ENCODE assay signal across 22 cellular contexts in the genomic region with DNA sequence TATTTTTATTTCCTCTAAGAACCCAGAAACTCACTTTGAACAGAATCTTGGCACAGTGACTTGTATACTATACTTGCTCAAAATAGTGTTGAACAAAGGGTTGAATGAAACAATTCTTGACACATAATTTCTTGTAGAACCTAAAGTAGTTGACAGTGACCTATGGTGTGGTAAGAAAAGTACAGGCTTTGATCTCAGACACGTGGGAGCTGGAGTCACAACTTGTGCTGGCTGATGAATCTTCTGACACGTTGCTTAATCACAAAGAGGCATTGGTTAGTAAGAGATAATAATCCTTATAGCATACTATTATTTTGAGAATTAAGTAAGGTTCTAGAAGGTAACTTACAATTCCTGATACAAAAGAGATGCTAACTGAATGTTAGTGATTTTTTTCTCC. TPM values are rescaled to one million over a fixed set of nuclear protein-coding genes. Genes with fewer than 3 reads are reported as not detected.
DNase-seq lines count a peak whose midpoint lies in the region; ATAC-seq and TF ChIP-seq lines count a peak whose summit lies in the region.
"Had no signal": no experiment of that assay in that cellular context is flagged by ENCODE, and none has a peak within 500 bp of the region (broad histone marks: within the 10 kb centered on the region; RNA-seq: fewer than 3 reads in every experiment).

No MANE protein-coding gene starts in this region.

- H3K9me3 Mint-ChIP-seq in activated T-cell treated with anti-CD3 and anti-CD28 coated beads, Interleukin-2, amount 50 U/mL, for 72 hours: no peaks in the 10 kb centered on the region
- H3K9me3 Mint-ChIP-seq in activated T-cell treated with anti-CD3 and anti-CD28 coated beads, Interleukin-2, amount 50 U/mL, for 24 hours: peaks cover 3% of the 10 kb centered on the region
- H3K9me3 Mint-ChIP-seq: activated T-helper 1 cell treated with anti-CD3 and anti-CD28 coated beads, Interleukin-12 subunit alpha, Interleukin-12 subunit beta, Interleukin-2, Interleukin-4 antibody, amounts not matched to agents 30 ng/mL and 10 ng/mL and 1 ng/mL, durations not matched to agents 14 hours and 24 hours and 36 hours had no signal

- H3K4me1 Mint-ChIP-seq in activated T-cell treated with anti-CD3 and anti-CD28 coated beads, Interleukin-2, amount 50 U/mL, for 72 hours (ENCODE audit: low read depth): peaks cover 6% of the 10 kb centered on the region
- peaks cover 14% of the 10 kb centered on the region for H3K4me1 Mint-ChIP-seq in activated T-cell treated with anti-CD3 and anti-CD28 coated beads, Interleukin-2, amount 50 U/mL, for 24 hours (ENCODE audit: low read depth)

- H3K27ac Mint-ChIP-seq in activated T-cell treated with anti-CD3 and anti-CD28 coated beads, Interleukin-2, amount 50 U/mL, for 72 hours: no peak overlapping the region
- H3K27ac Mint-ChIP-seq in activated T-cell treated with anti-CD3 and anti-CD28 coated beads, Interleukin-2, amount 50 U/mL, for 24 hours: no peak overlapping the region
- H3K27ac Mint-ChIP-seq: activated T-helper 1 cell treated with anti-CD3 and anti-CD28 coated beads, Interleukin-12 subunit alpha, Interleukin-12 subunit beta, Interleukin-2, Interleukin-4 antibody, amounts not matched to agents 30 ng/mL and 10 ng/mL and 1 ng/mL, durations not matched to agents 14 hours and 24 hours and 36 hours; naive thymus-derived CD4-positive, alpha-beta T cell had no signal

- H3K27me3 ChIP-seq in BE2C: no peaks in the 10 kb centered on the region
- H3K27me3 ChIP-seq: BLaER1, breast epithelium, ovary, right lobe of liver, suprapubic skin had no signal

- ATAC-seq in activated T-cell treated with anti-CD3 and anti-CD28 coated beads, Interleukin-2, amount 50 U/mL, for 72 hours (replicated peaks in 1 of 2): peak; percentile 56 to 73
- ATAC-seq in HG02970 (IDR thresholded peaks at IDR 0.05; ENCODE audit: low FRiP score, unreplicated experiment) (no peak), HG03139 (IDR thresholded peaks at IDR 0.05; ENCODE audit: unreplicated experiment) (no peak)
- ATAC-seq: naive thymus-derived CD4-positive, alpha-beta T cell had no signal

- DNase-seq in activated T-cell treated with anti-CD3 and anti-CD28 coated beads, Interleukin-2, amount 50 U/mL, for 72 hours: no peak
- no peak for DNase-seq in activated T-cell treated with anti-CD3 and anti-CD28 coated beads, Interleukin-2, amount 50 U/mL, for 24 hours
- peak; percentile 18 for DNase-seq in SW480 (ENCODE audit: low spot score)
- DNase-seq in dermis blood vessel endothelial cell: peak; percentile 37
- peak; percentile 69 for DNase-seq in renal cortical epithelial cell (ENCODE audit: low read depth)
- DNase-seq in BE2C: no peak
- DNase-seq: cortex of kidney; DND-41; head of caudate nucleus; left ventricle myocardium inferior; NCI-H1436; NCI-H526; ovary; right lobe of liver; stimulated activated CD4-positive, alpha-beta T cell treated with anti-CD3 and anti-CD28 coated beads, Interleukin-15, amount 100 ng/mL, for 24 hours had no signal

- H3K4me3 ChIP-seq in BE2C (ENCODE audit: low read depth, low read length): no peak overlapping the region
- H3K4me3 ChIP-seq: BLaER1, breast epithelium, left ventricle myocardium inferior, ovary, right lobe of liver, suprapubic skin had no signal

- H3K36me3 Mint-ChIP-seq in activated T-cell treated with anti-CD3 and anti-CD28 coated beads, Interleukin-2, amount 50 U/mL, for 72 hours (ENCODE audit: insufficient read depth in 2 of 2): no peaks in the 10 kb centered on the region
- no peaks in the 10 kb centered on the region for H3K36me3 Mint-ChIP-seq in activated T-cell treated with anti-CD3 and anti-CD28 coated beads, Interleukin-2, amount 50 U/mL, for 24 hours (ENCODE audit: low read depth)

- no peaks in the 10 kb centered on the region for H3K36me3 ChIP-seq in BE2C
- H3K36me3 ChIP-seq: BLaER1, breast epithelium, left ventricle myocardium inferior, ovary, right lobe of liver, suprapubic skin had no signal

- no peak for TF ChIP-seq CTCF in BE2C (IDR thresholded peaks at IDR 0.05; ENCODE audit: low read depth, low read length)

- H3K4me3 Mint-ChIP-seq in activated T-cell treated with anti-CD3 and anti-CD28 coated beads, Interleukin-2, amount 50 U/mL, for 72 hours: no peak overlapping the region
- H3K4me3 Mint-ChIP-seq in activated T-cell treated with anti-CD3 and anti-CD28 coated beads, Interleukin-2, amount 50 U/mL, for 24 hours: no peak overlapping the region
- H3K4me3 Mint-ChIP-seq: activated T-helper 1 cell treated with anti-CD3 and anti-CD28 coated beads, Interleukin-12 subunit alpha, Interleukin-12 subunit beta, Interleukin-2, Interleukin-4 antibody, amounts not matched to agents 30 ng/mL and 10 ng/mL and 1 ng/mL, durations not matched to agents 14 hours and 24 hours and 36 hours; naive thymus-derived CD4-positive, alpha-beta T cell had no signal

- H3K9me3 ChIP-seq in BE2C: no peaks in the 10 kb centered on the region
- H3K9me3 ChIP-seq: breast epithelium, left ventricle myocardium inferior, ovary, right lobe of liver, suprapubic skin had no signal

- H3K4me1 ChIP-seq in BE2C: no peaks in the 10 kb centered on the region
- H3K4me1 ChIP-seq: BLaER1, breast epithelium, left ventricle myocardium inferior, suprapubic skin had no signal

- no peaks in the 10 kb centered on the region for H3K27me3 Mint-ChIP-seq in activated T-cell treated with anti-CD3 and anti-CD28 coated beads, Interleukin-2, amount 50 U/mL, for 72 hours (ENCODE audit: low read depth)
- H3K27me3 Mint-ChIP-seq in activated T-cell treated with anti-CD3 and anti-CD28 coated beads, Interleukin-2, amount 50 U/mL, for 24 hours: no peaks in the 10 kb centered on the region
- H3K27me3 Mint-ChIP-seq: naive thymus-derived CD4-positive, alpha-beta T cell had no signal

RNA-seq across cellular contexts. Expression of a gene that starts 30.6 kb away (rescaled TPM):
- total RNA-seq in activated T-cell treated with anti-CD3 and anti-CD28 coated beads, Interleukin-2, amount 50 U/mL, for 72 hours: 10 to 100 TPM; 29.3 to 29.5 TPM
- total RNA-seq in dermis blood vessel endothelial cell (42.0 and 43.7 TPM in 2 replicates), renal cortical epithelial cell (90.3 and 113 TPM in 2 replicates)
- polyA plus RNA-seq in BE2C (2012; ENCODE audit: insufficient read depth, insufficient read length, low read depth): 1.9 TPM

Comparison
In these comparisons a context has a peak if more than half of its experiments do, and no peak if none do; other contexts are left out.
1. ATAC-seq: peak in activated T-cell treated with anti-CD3 and anti-CD28 coated beads, Interleukin-2, amount 50 U/mL, for 72 hours (2 of 2); none in HG02970 (single experiment) and HG03139 (single experiment).
2. DNase-seq: peak in SW480 (single experiment), dermis blood vessel endothelial cell (single experiment) and renal cortical epithelial cell (single experiment); none in activated T-cell treated with anti-CD3 and anti-CD28 coated beads, Interleukin-2, amount 50 U/mL, for 72 hours (0 of 2), activated T-cell treated with anti-CD3 and anti-CD28 coated beads, Interleukin-2, amount 50 U/mL, for 24 hours (single experiment) and BE2C (single experiment).